In the genomic region with DNA sequence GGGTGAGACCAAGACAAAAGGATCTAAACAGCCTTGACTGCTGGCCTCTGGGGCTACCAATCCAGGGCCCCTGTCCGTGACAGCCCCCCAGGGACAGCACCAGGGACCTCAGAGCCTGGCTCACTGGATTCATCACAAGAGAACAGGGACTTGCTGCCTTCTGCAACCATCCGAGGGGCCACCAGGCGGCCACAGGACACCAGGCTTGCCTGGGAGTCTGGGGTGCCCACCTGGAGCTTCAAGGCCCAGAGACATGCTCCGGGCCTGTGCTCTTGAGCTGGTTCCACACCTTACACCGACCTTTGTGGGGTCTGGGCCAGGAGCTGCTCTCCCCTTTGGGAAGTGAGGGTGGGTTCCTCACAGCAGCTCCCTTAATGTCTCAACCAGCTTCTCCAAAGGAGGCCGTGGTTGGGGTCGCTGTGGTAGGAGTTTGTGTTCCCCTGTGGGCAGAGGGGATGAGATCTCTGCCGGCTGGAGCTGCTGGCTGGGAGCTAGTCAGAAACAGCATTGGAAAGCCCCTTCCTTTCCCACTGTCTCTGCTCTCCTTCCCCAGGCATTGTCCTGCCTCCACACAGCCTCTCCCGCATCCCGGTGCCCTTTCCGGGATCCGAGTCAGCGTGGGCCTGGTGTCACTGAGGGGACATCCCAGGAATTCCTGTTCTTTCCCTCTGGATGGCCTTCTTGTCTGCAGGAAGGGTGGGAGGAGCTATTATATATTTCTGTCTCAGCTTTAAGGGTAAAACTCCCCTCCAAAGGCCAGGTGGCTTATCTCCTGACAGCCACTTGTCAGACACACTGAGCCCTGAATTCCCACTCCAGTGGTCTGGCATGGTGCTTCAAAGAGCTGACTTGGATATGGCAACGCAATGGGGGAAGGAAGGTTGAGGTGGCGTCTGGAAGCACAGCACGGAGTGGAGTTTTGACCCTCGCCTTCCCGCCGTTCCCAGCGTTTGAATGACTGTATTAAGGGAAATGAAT, we compare ENCODE assay signal across 11 cellular contexts. TPM values are rescaled to one million over a fixed set of nuclear protein-coding genes. Genes with fewer than 3 reads are reported as not detected.
DNase-seq lines count a peak whose midpoint lies in the region; ATAC-seq and TF ChIP-seq lines count a peak whose summit lies in the region.
"Had no signal": no experiment of that assay in that cellular context is flagged by ENCODE, and none has a peak within 500 bp of the region (broad histone marks: within the 10 kb centered on the region; RNA-seq: fewer than 3 reads in every experiment).

No MANE protein-coding gene starts in this region.

- H2AK5ac ChIP-seq in mesenchymal stem cell (ENCODE audit: low read length, severe bottlenecking): peak overlapping the region; percentile 30

- TF ChIP-seq POLR2A in stomach (IDR thresholded peaks at IDR 0.05): no peak

- 72% methylated on average over 16 of the region's 20 CpGs for WGBS in mesenchymal stem cell
- 56 to 65% (median 60%) methylated on average over 19 to 20 of the region's 20 CpGs for WGBS in stomach, 5 donors

- H3K27ac ChIP-seq in mesenchymal stem cell (ENCODE audit: low read length, poor library complexity, severe bottlenecking) (no peak overlapping the region), stomach (no peak overlapping the region)
- H3K27ac ChIP-seq: esophagus squamous epithelium, tibial artery had no signal

- no peak overlapping the region for H3K4me3 ChIP-seq in Jurkat, Clone E6-1 (ENCODE audit: low read length)
- H3K4me3 ChIP-seq in astrocyte of the cerebellum (ENCODE audit: low read depth, low read length): no peak overlapping the region
- no peak overlapping the region for H3K4me3 ChIP-seq in mesenchymal stem cell (ENCODE audit: insufficient read depth in 1 of 2, low read depth in 1 of 2, low read length in 2 of 2)
- H3K4me3 ChIP-seq in stomach: no peak overlapping the region
- H3K4me3 ChIP-seq: esophagus squamous epithelium, tibial artery had no signal

- ATAC-seq in HG03045 (IDR thresholded peaks at IDR 0.05; ENCODE audit: unreplicated experiment): no peak
- no peak for ATAC-seq in GM21423 (IDR thresholded peaks at IDR 0.05; ENCODE audit: unreplicated experiment)

- peak overlapping the region in 1 of 2 experiments; percentile 29 for H3K23ac ChIP-seq in mesenchymal stem cell (ENCODE audit: low read length in 2 of 2)

- intact Hi-C loops in stomach (cut with DNase I; ENCODE audit: low total_unique reads): no loop called here

- no peak overlapping the region for H4K91ac ChIP-seq in mesenchymal stem cell (ENCODE audit: low read length)

- in situ Hi-C loops in astrocyte of the cerebellum (cut with HindIII; ENCODE audit: low sequenced_read_pairs): no loop called here

- peak overlapping the region in 1 of 2 experiments; percentile 53 for H3K14ac ChIP-seq in mesenchymal stem cell (ENCODE audit: low read length in 2 of 2)

- peak overlapping the region in 1 of 2 experiments; percentile 57 for H2BK12ac ChIP-seq in mesenchymal stem cell (ENCODE audit: low read length in 2 of 2)

- peak; percentile 30 for TF ChIP-seq CTCF in astrocyte of the cerebellum (IDR thresholded peaks at IDR 0.05; ENCODE audit: low read depth, low read length, missing control alignments)
- TF ChIP-seq CTCF in stomach (IDR thresholded peaks at IDR 0.05): peak in 3 of 7 experiments; percentile 18 to 28 (median 20)

- H3K27me3 ChIP-seq in mesenchymal stem cell (ENCODE audit: control insufficient read depth in 1 of 2, insufficient read depth in 1 of 2, low read length in 2 of 2): peaks cover 30 to 56% of the 10 kb centered on the region in 2 experiments
- peaks cover 0 to 36% (median 4%) of the 10 kb centered on the region in 3 donors for H3K27me3 ChIP-seq in stomach

- H3K9ac ChIP-seq in mesenchymal stem cell (ENCODE audit: low read length): no peak overlapping the region

- H4K8ac ChIP-seq in mesenchymal stem cell (ENCODE audit: low read length): no peak overlapping the region

- no peak for TF ChIP-seq EP300 in stomach (IDR thresholded peaks at IDR 0.05)

- H3K4ac ChIP-seq in mesenchymal stem cell (ENCODE audit: low read depth in 1 of 2, low read length in 2 of 2): peak overlapping the region in 1 of 2 experiments; percentile 10

- no peak overlapping the region for H2BK5ac ChIP-seq in mesenchymal stem cell (ENCODE audit: low read depth, low read length, poor library complexity, severe bottlenecking)

- peak overlapping the region in 1 of 2 experiments; percentile 49 for H3K18ac ChIP-seq in mesenchymal stem cell (ENCODE audit: low read depth in 1 of 2, low read length in 2 of 2)

- no peak overlapping the region for H2BK120ac ChIP-seq in mesenchymal stem cell (ENCODE audit: low read depth, low read length)

- H3K36me3 ChIP-seq in mesenchymal stem cell (ENCODE audit: control insufficient read depth in 1 of 2, insufficient read depth in 2 of 2, low read depth in 1 of 2, low read length in 2 of 2) (no peaks in the 10 kb centered on the region), stomach (peaks cover 0 to 20% (median 6%) of the 10 kb centered on the region in 4 donors)
- H3K36me3 ChIP-seq: tibial artery had no signal

- H3K4me1 ChIP-seq in mesenchymal stem cell (ENCODE audit: control insufficient read depth, insufficient read depth, low read depth, low read length): peaks cover 55% of the 10 kb centered on the region
- peaks cover 12 to 43% (median 25%) of the 10 kb centered on the region in 4 donors for H3K4me1 ChIP-seq in stomach

- no peaks in the 10 kb centered on the region for H3K79me1 ChIP-seq in mesenchymal stem cell (replicated peaks; ENCODE audit: low read length, poor library complexity, severe bottlenecking)

- no peak overlapping the region for H2BK15ac ChIP-seq in mesenchymal stem cell (ENCODE audit: low read depth, poor library complexity, severe bottlenecking)

- peak; percentile 57 for DNase-seq in ELF-1 (ENCODE audit: low read depth, low spot score)
- DNase-seq in Jurkat, Clone E6-1 (ENCODE audit: low read depth, low spot score): peak; percentile 33
- DNase-seq in astrocyte of the cerebellum (ENCODE audit: low read depth): no peak
- peak; percentile 44 for DNase-seq in mesenchymal stem cell
- DNase-seq in stomach: no peak
- DNase-seq in cerebellar nuclear complex (lab: John Stamatoyannopoulos, UW): no peak
- DNase-seq: esophagus squamous epithelium, MM.1S, tibial artery had no signal

- H2AFZ ChIP-seq in mesenchymal stem cell (ENCODE audit: low read depth, low read length): no peak overlapping the region

- H3K9me3 ChIP-seq in mesenchymal stem cell (ENCODE audit: control insufficient read depth, low read length): no peaks in the 10 kb centered on the region
- H3K9me3 ChIP-seq in stomach: no peaks in the 10 kb centered on the region
- H3K9me3 ChIP-seq: esophagus squamous epithelium, tibial artery had no signal

- no peak overlapping the region for H3K4me2 ChIP-seq in mesenchymal stem cell (ENCODE audit: low read length, poor library complexity, severe bottlenecking)

RNA-seq across cellular contexts. Expression of gene PAPLN, which starts 5.1 kb away (rescaled TPM):
- polyA plus RNA-seq in Jurkat, Clone E6-1 (2012; ENCODE audit: insufficient read depth, insufficient read length): 3.7 TPM
- 1.9 TPM for polyA plus RNA-seq in mesenchymal stem cell (2013, experiment 1 of 2)
- 2.1 TPM for polyA plus RNA-seq in mesenchymal stem cell (2013, experiment 2 of 2)
- 10 to 100 TPM in 3 of 5 donors, 1 to 10 TPM in 2; 7.7 to 53.1 (median 18.0) TPM for total RNA-seq in stomach
- 1 to 10 TPM; 1.1 to 5.4 (median 2.6) TPM for polyA plus RNA-seq in stomach

Comparison
In these comparisons a context has a peak if more than half of its experiments do, and no peak if none do; other contexts are left out.
1. DNase-seq: peak in ELF-1 (single experiment), Jurkat, Clone E6-1 (single experiment) and mesenchymal stem cell (single experiment); none in astrocyte of the cerebellum (single experiment), stomach (single experiment) and cerebellar nuclear complex (0 of 2).